Comparison of ENCODE assay signal across 11 cellular contexts in the genomic region with DNA sequence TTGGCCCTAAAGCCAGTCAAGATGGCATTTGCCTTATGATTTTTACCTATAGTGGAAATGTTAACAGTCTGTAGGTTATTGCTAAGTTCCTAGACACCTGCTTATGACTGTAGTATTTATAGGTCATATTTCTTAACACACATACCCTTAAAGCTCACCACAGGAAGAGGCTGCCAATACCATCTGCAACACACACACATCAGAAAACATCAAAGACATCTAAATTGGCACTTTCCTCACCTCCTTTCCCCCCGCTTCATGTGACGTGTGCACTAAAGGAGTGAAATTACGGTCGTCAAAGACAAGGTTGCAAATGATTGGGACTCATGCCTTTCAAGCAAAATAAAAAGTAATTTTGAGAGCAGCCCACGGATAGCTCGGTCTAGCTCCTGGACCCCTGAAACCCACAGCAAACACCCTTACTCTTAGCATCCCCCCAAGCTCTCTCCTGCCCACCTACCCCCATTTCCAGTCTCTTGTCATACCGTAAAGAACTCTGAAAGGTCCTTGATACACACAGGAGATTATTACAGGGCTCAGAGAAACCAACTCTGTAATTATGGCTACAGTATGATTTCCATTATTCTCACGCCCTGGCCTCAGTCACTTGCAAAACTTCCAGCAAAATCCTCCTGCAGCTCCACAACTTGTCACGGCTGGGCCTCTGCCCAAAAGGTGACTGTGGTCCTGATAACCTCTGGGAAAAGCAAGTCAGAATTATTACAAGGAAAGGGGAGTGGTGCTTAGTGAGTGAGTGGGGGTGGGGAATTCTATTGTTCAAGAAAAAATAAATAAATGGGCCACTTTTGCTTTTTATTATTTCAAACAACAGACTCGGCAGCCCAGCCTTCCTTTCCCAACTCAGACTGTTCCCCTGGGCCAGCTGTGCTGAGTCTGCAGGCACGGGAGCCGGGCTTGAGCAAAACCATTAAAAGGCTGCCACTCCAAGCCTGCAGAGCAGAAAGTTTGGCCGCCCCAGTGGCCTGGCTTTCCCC.
DNase-seq lines count a peak whose midpoint lies in the region; ATAC-seq, FAIRE-seq and TF ChIP-seq lines count a peak whose summit lies in the region.
"Had no signal": no experiment of that assay in that cellular context is flagged by ENCODE, and none has a peak within 500 bp of the region (broad histone marks: within the 10 kb centered on the region; RNA-seq: fewer than 3 reads in every experiment).

No MANE protein-coding gene starts in this region.

- no peak overlapping the region for H2BK120ac ChIP-seq in H1 (replicated peaks; ENCODE audit: low read depth, low read length)

- DNase-seq in Daoy (ENCODE audit: low read depth) (peak; percentile 40), T-helper 17 cell (no peak), H1 (ENCODE audit: low read depth in 1 of 2, low spot score in 2 of 2) (no peak), osteoblast (ENCODE audit: insufficient read length, low spot score, missing footprints) (no peak), HAP-1 (ENCODE audit: low spot score in 2 of 2) (no peak), OCI-LY7 (ENCODE audit: low spot score) (no peak), head of caudate nucleus (no peak)
- DNase-seq: islet precursor cell had no signal

- H3K23me2 ChIP-seq in H1 (ENCODE audit: low read depth, low read length) = no peaks in the 10 kb centered on the region

- no peak for TF ChIP-seq EP300 in H1 (IDR thresholded peaks at IDR 0.05; ENCODE audit: borderline replicate concordance in 1 of 2, low read depth in 2 of 2, low read length in 2 of 2)

- H2AFZ ChIP-seq in H1 (ENCODE audit: low read length) (0 out of 2 replicates have a peak overlapping the region, but pooled peaks have one; percentile 28), osteoblast (ENCODE audit: low read length) (no peak overlapping the region), OCI-LY7 (ENCODE audit: low read length) (no peak overlapping the region)

- no TSS peak for BruUV-seq in OCI-LY7 (replicated peaks; lab: Mats Ljungman, UMichigan)

- no peak overlapping the region for H2BK12ac ChIP-seq in H1 (ENCODE audit: low read depth, low read length)

- no peak for TF ChIP-seq RAD21 in H1 (IDR thresholded peaks at IDR 0.05 in 1 of 2, conservative IDR thresholded peaks at IDR 0.05 in 1 of 2; ENCODE audit: low read depth in 2 of 2, low read length in 2 of 2)

- no peaks in the 10 kb centered on the region for H3K36me3 Mint-ChIP-seq in T-helper 17 cell (ENCODE audit: low read depth)

- H4K20me1 ChIP-seq in H1 (replicated peaks in 1 of 2; ENCODE audit: control insufficient read depth in 1 of 2, insufficient read depth in 2 of 2, low read length in 2 of 2) (peaks cover 0 to 2% of the 10 kb centered on the region in 2 experiments), osteoblast (ENCODE audit: insufficient read depth, low read length) (peaks cover 2% of the 10 kb centered on the region), OCI-LY7 (ENCODE audit: insufficient read depth, low read length) (no peaks in the 10 kb centered on the region)

- no peak overlapping the region for H3K9ac ChIP-seq in H1 (replicated peaks in 1 of 4; ENCODE audit: extremely low read depth in 1 of 4, low read depth in 3 of 4, low read length in 3 of 4)

- H2BK5ac ChIP-seq in H1 (ENCODE audit: low read depth, low read length) = no peak overlapping the region

- no peak overlapping the region for H3K14ac ChIP-seq in H1 (ENCODE audit: insufficient read length)

- H3K4me3 ChIP-seq in H1 (ENCODE audit: extremely low read depth in 1 of 4, insufficient read depth in 2 of 4, low read depth in 3 of 4, low read length in 4 of 4) (no peak overlapping the region), osteoblast (ENCODE audit: insufficient read depth, low read length) (no peak overlapping the region), HAP-1 (no peak overlapping the region), OCI-LY7 (ENCODE audit: low read depth, low read length, poor library complexity, severe bottlenecking) (no peak overlapping the region)

- H3K9me3 ChIP-seq in T-helper 17 cell (ENCODE audit: control insufficient read depth, low read length, poor library complexity, severe bottlenecking) = no peaks in the 10 kb centered on the region
- no peaks in the 10 kb centered on the region for H3K9me3 ChIP-seq in H1 (ENCODE audit: insufficient read depth in 2 of 2, low read depth in 1 of 2, low read length in 1 of 2)
- no peaks in the 10 kb centered on the region for H3K9me3 ChIP-seq in osteoblast (ENCODE audit: low read depth, low read length)
- H3K9me3 ChIP-seq in HAP-1 = no peaks in the 10 kb centered on the region
- H3K9me3 ChIP-seq in OCI-LY7 (ENCODE audit: low read length) = no peaks in the 10 kb centered on the region

- H3K18ac ChIP-seq in H1 (ENCODE audit: extremely low read depth, low read length) = no peak overlapping the region

- in situ Hi-C loops in HAP-1 (cut with MboI; ENCODE audit: low sequenced_read_pairs) = no loop called here

- no peaks in the 10 kb centered on the region for H3K79me1 ChIP-seq in H1 (ENCODE audit: low read depth, low read length)

- intact Hi-C loops in OCI-LY7 (cut with micrococcal nuclease; ENCODE audit: unreplicated experiment) (no loop called here), head of caudate nucleus (cut with DNase I) (no loop called here)

- H3K4me1 Mint-ChIP-seq in T-helper 17 cell = peaks cover 36% of the 10 kb centered on the region

- H2BK15ac ChIP-seq in H1 (ENCODE audit: low read length) = no peak overlapping the region

- no peak overlapping the region for H2AK5ac ChIP-seq in H1 (ENCODE audit: low read depth, low read length)

- H3K27ac Mint-ChIP-seq in T-helper 17 cell = peak overlapping the region; percentile 72

- WGBS in H1 (ENCODE audit: extremely low coverage in 1 of 2, insufficient coverage in 1 of 2, insufficient read length in 1 of 2, insufficient replicate concordance in 2 of 2, low coverage in 1 of 2, low lambda C conversion rate in 2 of 2, missing lambda C conversion rate in 1 of 2), 2 experiments = 86% methylated on average over 13 of the region's 13 CpGs; no CpG with 5 or more reads in 1 of the 2 experiments

- no peak overlapping the region for H4K91ac ChIP-seq in H1 (replicated peaks; ENCODE audit: insufficient read length, low read length)

- H3K27me3 ChIP-seq in H1 (replicated peaks in 1 of 4; ENCODE audit: control insufficient read depth in 3 of 4, extremely low read depth in 1 of 4, insufficient read depth in 3 of 4, low read length in 3 of 4) (no peaks in the 10 kb centered on the region; a peak in 2 of 7 replicates), osteoblast (ENCODE audit: insufficient read depth, low read length) (no peaks in the 10 kb centered on the region), HAP-1 (ENCODE audit: low read depth) (no peaks in the 10 kb centered on the region; the same call in 1 of the 2 replicates)

- no peak overlapping the region for H2BK20ac ChIP-seq in H1 (ENCODE audit: low read length)

- TF ChIP-seq CTCF in H1 (IDR thresholded peaks at IDR 0.05; ENCODE audit: control extremely low read depth in 1 of 3, insufficient read depth in 1 of 3, low read depth in 1 of 3, low read length in 3 of 3) (no peak), osteoblast (IDR thresholded peaks at IDR 0.05; ENCODE audit: extremely low read depth, low read depth, low read length) (no peak), OCI-LY7 (conservative IDR thresholded peaks at IDR 0.05; ENCODE audit: low read length) (no peak)

- no peak overlapping the region for H4K5ac ChIP-seq in H1 (ENCODE audit: insufficient read length, low read depth, low read length)

- no peak for TF ChIP-seq POLR2A in H1 (IDR thresholded peaks at IDR 0.05; ENCODE audit: control extremely low read depth in 1 of 2, low read depth in 2 of 2, low read length in 2 of 2)

- CTCF ChIA-PET in H1 (lab: Charles Lee; ENCODE audit: partially characterized antibody) (interaction anchor here (1.5 to 1.7 kb wide), 2 partner anchors 23 to 167 kb away, joined by 3 to 5 read pairs; no protein-coding TSS in a partner anchor), OCI-LY7 (lab: Charles Lee; ENCODE audit: unreplicated experiment) (no interaction called here)

- no peak overlapping the region for H3K4ac ChIP-seq in H1 (replicated peaks; ENCODE audit: insufficient read length, low read depth, low read length)

- H3K36me3 ChIP-seq in H1 (ENCODE audit: control insufficient read depth in 2 of 4, insufficient read depth in 4 of 4, low read length in 3 of 4) (no peaks in the 10 kb centered on the region), osteoblast (ENCODE audit: insufficient read depth, low read length) (no peaks in the 10 kb centered on the region), HAP-1 (replicated peaks) (no peaks in the 10 kb centered on the region), OCI-LY7 (ENCODE audit: insufficient read depth, low read length) (no peaks in the 10 kb centered on the region)

- peaks cover 0 to 5% (median 0%) of the 10 kb centered on the region in 4 experiments; a peak in 3 of 7 replicates for H3K4me1 ChIP-seq in H1 (replicated peaks in 1 of 4; ENCODE audit: control insufficient read depth in 3 of 4, insufficient read depth in 4 of 4, low read length in 3 of 4)
- peaks cover 7% of the 10 kb centered on the region for H3K4me1 ChIP-seq in osteoblast (ENCODE audit: insufficient read depth, low read length)
- no peaks in the 10 kb centered on the region for H3K4me1 ChIP-seq in HAP-1
- no peaks in the 10 kb centered on the region for H3K4me1 ChIP-seq in OCI-LY7 (ENCODE audit: insufficient read depth, low read length, poor library complexity, severe bottlenecking)

- no peak overlapping the region; the same call in 1 of the 2 replicates for H4K8ac ChIP-seq in H1 (ENCODE audit: extremely low read depth, insufficient read depth, low read length)

- peak; percentile 94 for ATAC-seq in T-helper 17 cell
- ATAC-seq in HG03039 (IDR thresholded peaks at IDR 0.05; ENCODE audit: unreplicated experiment) = no peak

- H3K4me2 ChIP-seq in H1 (ENCODE audit: insufficient read depth in 1 of 2, low read depth in 2 of 2, low read length in 2 of 2) (no peak overlapping the region), osteoblast (ENCODE audit: insufficient read depth, low read length) (peak overlapping the region; percentile 11), OCI-LY7 (ENCODE audit: low read length) (no peak overlapping the region)

- peaks cover 6% of the 10 kb centered on the region for H3K27me3 Mint-ChIP-seq in T-helper 17 cell

- no peak overlapping the region for H3K23ac ChIP-seq in H1 (ENCODE audit: insufficient read length)

- FAIRE-seq in H1 (lab: Jason Lieb, UNC) = no peak
- FAIRE-seq: GM18507 had no signal

- no peak overlapping the region for H3K56ac ChIP-seq in H1 (replicated peaks; ENCODE audit: insufficient read length, low read depth, low read length)

- peak overlapping the region; percentile 68 for H3K4me3 Mint-ChIP-seq in T-helper 17 cell

- no peaks in the 10 kb centered on the region for H3K79me2 ChIP-seq in H1 (ENCODE audit: control insufficient read depth in 1 of 2, insufficient read depth in 2 of 2, low read length in 2 of 2)
- no peaks in the 10 kb centered on the region for H3K79me2 ChIP-seq in osteoblast (ENCODE audit: insufficient read depth, low read length)
- H3K79me2 ChIP-seq in OCI-LY7 (ENCODE audit: insufficient read depth, low read depth, low read length) = no peaks in the 10 kb centered on the region

- POLR2A ChIA-PET in H1 (lab: Charles Lee; ENCODE audit: partially characterized antibody) (no interaction called here), OCI-LY7 (lab: Charles Lee) (no interaction called here)

- H3K27ac ChIP-seq in H1 (ENCODE audit: low read depth, low read length) = no peak overlapping the region
- H3K27ac ChIP-seq in osteoblast (ENCODE audit: low read depth, low read length) = no peak overlapping the region
- H3K27ac ChIP-seq in OCI-LY7 (ENCODE audit: low read depth, low read length, poor library complexity, severe bottlenecking) = no peak overlapping the region
- H3K27ac ChIP-seq: epithelial cell of prostate had no signal

- no peaks in the 10 kb centered on the region for H3K9me2 ChIP-seq in OCI-LY7 (ENCODE audit: insufficient read depth, low read length)
